Comparison of ENCODE assay signal across 29 cellular contexts in genomic region chr3:52092891-52093290, GRCh38. TPM values are rescaled to one million over a fixed set of nuclear protein-coding genes. Genes with fewer than 3 reads are reported as not detected.
DNase-seq lines count a peak whose midpoint lies in the region; ATAC-seq and TF ChIP-seq lines count a peak whose summit lies in the region.
"Had no signal": no experiment of that assay in that cellular context is flagged by ENCODE, and none has a peak within 500 bp of the region (broad histone marks: within the 10 kb centered on the region; RNA-seq: fewer than 3 reads in every experiment).

No MANE protein-coding gene starts in this region.

- H3K27me3 ChIP-seq in heart left ventricle (no peaks in the 10 kb centered on the region), tibial artery (no peaks in the 10 kb centered on the region)
- H3K27me3 ChIP-seq: colonic mucosa, ovary, thyroid gland had no signal

- H3K4me3 Mint-ChIP-seq in chondrocyte (ENCODE audit: unreplicated experiment), result no peak overlapping the region
- no peak overlapping the region for H3K4me3 Mint-ChIP-seq in activated CD4-positive, alpha-beta T cell treated with anti-CD3 and anti-CD28 coated beads, Interleukin-2, amount 10 ng/mL, durations not matched to agents 24 days and 14 days
- no peak overlapping the region for H3K4me3 Mint-ChIP-seq in activated CD4-positive, alpha-beta memory T cell treated with anti-CD3 and anti-CD28 coated beads for 36 hours
- H3K4me3 Mint-ChIP-seq: activated CD4-positive, alpha-beta memory T cell treated with anti-CD3 and anti-CD28 coated beads, Interleukin-2, amount 10 ng/mL, durations not matched to agents 7 days and 5 days; activated naive CD4-positive, alpha-beta T cell treated with anti-CD3 and anti-CD28 coated beads for 36 hours; activated T-helper 1 cell treated with anti-CD3 and anti-CD28 coated beads, Interleukin-12 subunit alpha, Interleukin-12 subunit beta, Interleukin-2, Interleukin-4 antibody, amounts not matched to agents 30 ng/mL and 10 ng/mL and 1 ng/mL, durations not matched to agents 14 hours and 24 hours and 36 hours; immature natural killer cell; naive thymus-derived CD8-positive, alpha-beta T cell; T-helper 17 cell had no signal

- no peak for TF ChIP-seq CTCF in heart left ventricle (IDR thresholded peaks at IDR 0.05)
- no peak for TF ChIP-seq CTCF in chondrocyte (IDR thresholded peaks at IDR 0.05)
- TF ChIP-seq CTCF in mucosa of descending colon (IDR thresholded peaks at IDR 0.05), result no peak
- TF ChIP-seq CTCF in tibial artery (IDR thresholded peaks at IDR 0.05), result no peak

- no peaks in the 10 kb centered on the region for H3K9me3 ChIP-seq in heart left ventricle
- H3K9me3 ChIP-seq in mucosa of descending colon, result no peaks in the 10 kb centered on the region
- no peaks in the 10 kb centered on the region for H3K9me3 ChIP-seq in tibial artery
- H3K9me3 ChIP-seq: colonic mucosa, ovary, thyroid gland had no signal

- peak overlapping the region; percentile 36 for H3K27ac Mint-ChIP-seq in chondrocyte (ENCODE audit: unreplicated experiment)
- H3K27ac Mint-ChIP-seq in activated CD4-positive, alpha-beta T cell treated with anti-CD3 and anti-CD28 coated beads, Interleukin-2, amount 10 ng/mL, durations not matched to agents 24 days and 14 days, result no peak overlapping the region
- H3K27ac Mint-ChIP-seq in activated CD4-positive, alpha-beta memory T cell treated with anti-CD3 and anti-CD28 coated beads for 36 hours, result no peak overlapping the region
- H3K27ac Mint-ChIP-seq: activated CD4-positive, alpha-beta memory T cell treated with anti-CD3 and anti-CD28 coated beads, Interleukin-2, amount 10 ng/mL, durations not matched to agents 7 days and 5 days; activated naive CD4-positive, alpha-beta T cell treated with anti-CD3 and anti-CD28 coated beads for 36 hours; activated T-helper 1 cell treated with anti-CD3 and anti-CD28 coated beads, Interleukin-12 subunit alpha, Interleukin-12 subunit beta, Interleukin-2, Interleukin-4 antibody, amounts not matched to agents 30 ng/mL and 10 ng/mL and 1 ng/mL, durations not matched to agents 14 hours and 24 hours and 36 hours; naive thymus-derived CD8-positive, alpha-beta T cell; T-helper 17 cell had no signal

- H3K27ac ChIP-seq in heart left ventricle (no peak overlapping the region), tibial artery (peak overlapping the region; percentile 88 to 94)
- H3K27ac ChIP-seq: colonic mucosa, ovary, thyroid gland had no signal

- ATAC-seq in heart left ventricle (no peak), left ventricle myocardium superior (no peak), mucosa of descending colon (no peak)
- ATAC-seq: activated CD4-positive, CD25-positive, alpha-beta regulatory T cell treated with anti-CD3 and anti-CD28 coated beads, Interleukin-2, amount 50 U/mL, for 24 hours; naive thymus-derived CD8-positive, alpha-beta T cell; stimulated activated naive CD8-positive, alpha-beta T cell treated with anti-CD3 and anti-CD28 coated beads, Interleukin-15, Interleukin-2, amounts not matched to agents 100 U/mL and 50 U/mL, for 24 hours; T-helper 17 cell had no signal

- peak in 3 of 5 donors; percentile 17 to 34 (median 20) for DNase-seq in heart left ventricle
- DNase-seq in left ventricle myocardium superior, result no peak
- DNase-seq in chondrocyte (ENCODE audit: low spot score), result peak; percentile 68
- DNase-seq in mucosa of descending colon, result peak in 2 of 3 donors; percentile 7 to 23
- DNase-seq in tibial artery, result no peak
- DNase-seq in midbrain (lab: John Stamatoyannopoulos, UW), result no peak
- no peak for DNase-seq in activated CD4-positive, alpha-beta T cell treated with anti-CD3 and anti-CD28 coated beads, Interleukin-2, amount 10 ng/mL, durations not matched to agents 24 days and 14 days
- DNase-seq in activated CD4-positive, alpha-beta memory T cell treated with anti-CD3 and anti-CD28 coated beads for 36 hours, result no peak
- DNase-seq: activated CD4-positive, alpha-beta memory T cell treated with anti-CD3 and anti-CD28 coated beads, Interleukin-2, amount 10 ng/mL, durations not matched to agents 7 days and 5 days; activated CD8-positive, alpha-beta memory T cell treated with anti-CD3 and anti-CD28 coated beads, Interleukin-2, amount 50 U/mL, for 48 hours; activated naive CD4-positive, alpha-beta T cell treated with anti-CD3 and anti-CD28 coated beads for 36 hours; colonic mucosa; DMS 273 treated with DMSO at 0.1 percent for 48 hours; effector memory CD4-positive, alpha-beta T cell; immature natural killer cell; naive thymus-derived CD8-positive, alpha-beta T cell; NCI-H1930; NCI-H2171 treated with DMSO at 0.1 percent for 48 hours; NCI-H510A; NK-92 treated with Interleukin-12 subunit alpha and Interleukin-12 subunit beta, amount 100 ng/mL, for 24 hours; PC-3; stimulated activated CD4-positive, alpha-beta T cell treated with anti-CD3 and anti-CD28 coated beads, Interleukin-1b, Interleukin-23, amount 100 ng/mL, for 48 hours; stimulated activated naive CD8-positive, alpha-beta T cell treated with anti-CD3 and anti-CD28 coated beads, Interleukin-15, Interleukin-2, amounts not matched to agents 100 U/mL and 50 U/mL, for 24 hours; T-helper 17 cell; thyroid gland had no signal

- TF ChIP-seq POLR2A in heart left ventricle (IDR thresholded peaks at IDR 0.05), result no peak

- H3K4me1 Mint-ChIP-seq in chondrocyte (ENCODE audit: low read depth), result peaks cover 57% of the 10 kb centered on the region
- H3K4me1 Mint-ChIP-seq in activated CD4-positive, alpha-beta T cell treated with anti-CD3 and anti-CD28 coated beads, Interleukin-2, amount 10 ng/mL, durations not matched to agents 24 days and 14 days, result peaks cover 3% of the 10 kb centered on the region
- no peaks in the 10 kb centered on the region for H3K4me1 Mint-ChIP-seq in activated CD4-positive, alpha-beta memory T cell treated with anti-CD3 and anti-CD28 coated beads for 36 hours (ENCODE audit: low read depth)
- H3K4me1 Mint-ChIP-seq: immature natural killer cell; naive thymus-derived CD8-positive, alpha-beta T cell; T-helper 17 cell had no signal

- intact Hi-C loops in heart left ventricle (cut with DNase I), result no loop called here
- intact Hi-C loops in left ventricle myocardium superior (cut with micrococcal nuclease), result no loop called here
- intact Hi-C loops in mucosa of descending colon (cut with DNase I, micrococcal nuclease), result no loop called here
- intact Hi-C loops in tibial artery (cut with DNase I; ENCODE audit: low total_unique reads), result loop anchor here (5.0 kb wide), 1 partner anchor 36 kb away; the partner anchor contains the start of gene DUSP7
- intact Hi-C loops in activated CD4-positive, alpha-beta T cell treated with anti-CD3 and anti-CD28 coated beads, Interleukin-2, amount 10 ng/mL, durations not matched to agents 24 days and 14 days (cut with micrococcal nuclease), result no loop called here
- intact Hi-C loops in activated CD4-positive, alpha-beta memory T cell treated with anti-CD3 and anti-CD28 coated beads for 36 hours (cut with micrococcal nuclease), result no loop called here

- H3K4me1 ChIP-seq in heart left ventricle (peaks cover 0 to 57% (median 42%) of the 10 kb centered on the region in 12 donors), mucosa of descending colon (ENCODE audit: low read depth) (no peaks in the 10 kb centered on the region), tibial artery (peaks cover 0 to 65% (median 60%) of the 10 kb centered on the region in 4 donors)
- H3K4me1 ChIP-seq: colonic mucosa had no signal

- POLR2A ChIA-PET in activated CD4-positive, alpha-beta memory T cell treated with anti-CD3 and anti-CD28 coated beads for 36 hours (lab: Charles Lee), result no interaction called here

- WGBS in heart left ventricle, 4 donors, result 87 to 93% (median 89%) methylated on average over 7 of the region's 7 CpGs

- no peaks in the 10 kb centered on the region for H3K9me3 Mint-ChIP-seq in chondrocyte (ENCODE audit: low read depth)
- no peaks in the 10 kb centered on the region for H3K9me3 Mint-ChIP-seq in activated CD4-positive, alpha-beta T cell treated with anti-CD3 and anti-CD28 coated beads, Interleukin-2, amount 10 ng/mL, durations not matched to agents 24 days and 14 days
- H3K9me3 Mint-ChIP-seq in activated CD4-positive, alpha-beta memory T cell treated with anti-CD3 and anti-CD28 coated beads for 36 hours, result no peaks in the 10 kb centered on the region
- H3K9me3 Mint-ChIP-seq: activated CD4-positive, alpha-beta memory T cell treated with anti-CD3 and anti-CD28 coated beads, Interleukin-2, amount 10 ng/mL, durations not matched to agents 7 days and 5 days; activated naive CD4-positive, alpha-beta T cell treated with anti-CD3 and anti-CD28 coated beads for 36 hours; activated T-helper 1 cell treated with anti-CD3 and anti-CD28 coated beads, Interleukin-12 subunit alpha, Interleukin-12 subunit beta, Interleukin-2, Interleukin-4 antibody, amounts not matched to agents 30 ng/mL and 10 ng/mL and 1 ng/mL, durations not matched to agents 14 hours and 24 hours and 36 hours; immature natural killer cell; naive thymus-derived CD8-positive, alpha-beta T cell had no signal

- H3K36me3 Mint-ChIP-seq in chondrocyte (ENCODE audit: low read depth), result no peaks in the 10 kb centered on the region
- H3K36me3 Mint-ChIP-seq in activated CD4-positive, alpha-beta T cell treated with anti-CD3 and anti-CD28 coated beads, Interleukin-2, amount 10 ng/mL, durations not matched to agents 24 days and 14 days (ENCODE audit: low read depth), result peaks cover 6% of the 10 kb centered on the region
- H3K36me3 Mint-ChIP-seq in activated CD4-positive, alpha-beta memory T cell treated with anti-CD3 and anti-CD28 coated beads for 36 hours, result peaks cover 6% of the 10 kb centered on the region
- H3K36me3 Mint-ChIP-seq: immature natural killer cell; naive thymus-derived CD8-positive, alpha-beta T cell had no signal

- H3K36me3 ChIP-seq in heart left ventricle (peaks cover 0 to 4% (median 0%) of the 10 kb centered on the region in 9 donors), mucosa of descending colon (ENCODE audit: low read depth) (no peaks in the 10 kb centered on the region), tibial artery (no peaks in the 10 kb centered on the region)
- H3K36me3 ChIP-seq: colonic mucosa, ovary, thyroid gland had no signal

- CTCF ChIA-PET in activated CD4-positive, alpha-beta memory T cell treated with anti-CD3 and anti-CD28 coated beads for 36 hours (lab: Charles Lee), result interaction anchor here (0.5 kb wide), 1 partner anchor 1327 kb away, joined by 3 read pairs; no protein-coding TSS in a partner anchor

- no peaks in the 10 kb centered on the region for H3K27me3 Mint-ChIP-seq in chondrocyte (ENCODE audit: low read depth)
- H3K27me3 Mint-ChIP-seq in activated CD4-positive, alpha-beta T cell treated with anti-CD3 and anti-CD28 coated beads, Interleukin-2, amount 10 ng/mL, durations not matched to agents 24 days and 14 days, result no peaks in the 10 kb centered on the region
- H3K27me3 Mint-ChIP-seq in activated CD4-positive, alpha-beta memory T cell treated with anti-CD3 and anti-CD28 coated beads for 36 hours, result no peaks in the 10 kb centered on the region
- H3K27me3 Mint-ChIP-seq: activated CD4-positive, alpha-beta memory T cell treated with anti-CD3 and anti-CD28 coated beads, Interleukin-2, amount 10 ng/mL, durations not matched to agents 7 days and 5 days; naive thymus-derived CD8-positive, alpha-beta T cell; T-helper 17 cell had no signal

- H3K4me3 ChIP-seq in heart left ventricle (no peak overlapping the region), mucosa of descending colon (no peak overlapping the region), tibial artery (no peak overlapping the region)
- H3K4me3 ChIP-seq: colonic mucosa, ovary, smooth muscle cell, thyroid gland had no signal

RNA-seq across cellular contexts. Expression of gene DUSP7, which starts 36.5 kb away (rescaled TPM):
- total RNA-seq in heart left ventricle, result 10 to 100 TPM; 14.5 to 33.2 (median 20.7) TPM
- 10 to 100 TPM in 1 of 2 donors, 1 to 10 TPM in 1; 9.2 to 26.1 TPM for polyA plus RNA-seq in heart left ventricle
- total RNA-seq in left ventricle myocardium superior, result 25.2 TPM
- total RNA-seq in chondrocyte, result 32.5 to 33.6 TPM (median 33.3 TPM) in 3 replicates
- total RNA-seq in mucosa of descending colon, result 10 to 100 TPM in 1 of 3 donors, 1 to 10 TPM in 2; 6.9 to 12.3 (median 8.0) TPM
- 33.5 and 34.0 TPM in 2 replicates for total RNA-seq in activated CD4-positive, alpha-beta T cell treated with anti-CD3 and anti-CD28 coated beads, Interleukin-2, amount 10 ng/mL, durations not matched to agents 24 days and 14 days
- 10 to 100 TPM; 14.1 to 14.5 TPM for total RNA-seq in activated CD4-positive, alpha-beta memory T cell treated with anti-CD3 and anti-CD28 coated beads for 36 hours

Comparison
In these comparisons a context has a peak if more than half of its experiments do, and no peak if none do; other contexts are left out.
1. DNase-seq: peak in heart left ventricle (3 of 5), chondrocyte (single experiment) and mucosa of descending colon (2 of 3); none in left ventricle myocardium superior (single experiment), tibial artery (0 of 2), midbrain (single experiment), activated CD4-positive, alpha-beta T cell treated with anti-CD3 and anti-CD28 coated beads, Interleukin-2, amount 10 ng/mL, durations not matched to agents 24 days and 14 days (single experiment) and activated CD4-positive, alpha-beta memory T cell treated with anti-CD3 and anti-CD28 coated beads for 36 hours (single experiment).
2. H3K27ac ChIP-seq: peak in tibial artery (2 of 2); none in heart left ventricle (0 of 12).